Comparison of ENCODE assay signal across 27 cellular contexts in genomic region chr9:110284211-110284849, GRCh38. TPM values are rescaled to one million over a fixed set of nuclear protein-coding genes. Genes with fewer than 3 reads are reported as not detected.
DNase-seq lines count a peak whose midpoint lies in the region; ATAC-seq and TF ChIP-seq lines count a peak whose summit lies in the region.
"Had no signal": no experiment of that assay in that cellular context is flagged by ENCODE, and none has a peak within 500 bp of the region (broad histone marks: within the 10 kb centered on the region; RNA-seq: fewer than 3 reads in every experiment).

No MANE protein-coding gene starts in this region.

- ATAC-seq in GM18867 (IDR thresholded peaks at IDR 0.05; ENCODE audit: unreplicated experiment) (peak; percentile 54), foreskin keratinocyte (peak; percentile 60), HG03025 (IDR thresholded peaks at IDR 0.05; ENCODE audit: low FRiP score, unreplicated experiment) (no peak)
- ATAC-seq: activated T-cell treated with anti-CD3 and anti-CD28 coated beads, Interleukin-2, amount 50 U/mL, for 72 hours; Right ventricle myocardium inferior had no signal

- H3K9me2 ChIP-seq in PC-9 (ENCODE audit: insufficient read depth), result no peaks in the 10 kb centered on the region

- CTCF ChIA-PET in PC-9 (lab: Charles Lee), result no interaction called here

- no peak for TF ChIP-seq CTCF in PC-9 (conservative IDR thresholded peaks at IDR 0.05)
- TF ChIP-seq CTCF in foreskin keratinocyte (conservative IDR thresholded peaks at IDR 0.05), result no peak

- H3K27me3 ChIP-seq in PC-9 (ENCODE audit: insufficient read depth, low read depth) (no peaks in the 10 kb centered on the region), foreskin keratinocyte (no peaks in the 10 kb centered on the region)
- H3K27me3 ChIP-seq: neutrophil had no signal

- peak overlapping the region; percentile 35 for H3K4me2 ChIP-seq in PC-9

- H4K20me1 ChIP-seq in PC-9 (ENCODE audit: insufficient read depth), result no peaks in the 10 kb centered on the region

- no peaks in the 10 kb centered on the region for H3K9me3 ChIP-seq in PC-9 (ENCODE audit: insufficient read depth, low read depth)
- H3K9me3 ChIP-seq: HAP-1, left ventricle myocardium inferior, neutrophil had no signal

- H3K4me3 ChIP-seq in PC-9 (no peak overlapping the region), skin epidermis (no peak overlapping the region)
- H3K4me3 ChIP-seq: HAP-1, left ventricle myocardium inferior had no signal

- H3K4me1 ChIP-seq in PC-9 (replicated peaks; ENCODE audit: insufficient read depth) (peaks cover 51% of the 10 kb centered on the region), foreskin keratinocyte (peaks cover 18% of the 10 kb centered on the region)
- H3K4me1 ChIP-seq: HAP-1, left ventricle myocardium inferior had no signal

- intact Hi-C loops in PC-9 (cut with micrococcal nuclease; ENCODE audit: unreplicated experiment), result no loop called here

- no TSS peak for BruUV-seq in PC-9 (replicated peaks; lab: Mats Ljungman, UMichigan)

- H3K27ac ChIP-seq in PC-9, result peak overlapping the region; percentile 33
- H3K27ac ChIP-seq in foreskin keratinocyte, result peak overlapping the region; percentile 43
- H3K27ac ChIP-seq in skin epidermis, result peak overlapping the region in 14 of 21 experiments; percentile 2 to 81 (median 36)
- H3K27ac ChIP-seq: C4-2B, HL-60, left ventricle myocardium inferior, neutrophil had no signal

- no peaks in the 10 kb centered on the region for H3K79me2 ChIP-seq in PC-9 (ENCODE audit: low read depth)

- peaks cover 17% of the 10 kb centered on the region for H3F3A ChIP-seq in PC-9 (ENCODE audit: insufficient read depth, low read depth)

- POLR2A ChIA-PET in PC-9 (lab: Charles Lee; ENCODE audit: unreplicated experiment), result no interaction called here

- H3K36me3 ChIP-seq in PC-9 (ENCODE audit: low read depth), result no peaks in the 10 kb centered on the region
- H3K36me3 ChIP-seq: HAP-1, left ventricle myocardium inferior, neutrophil had no signal

- H2AFZ ChIP-seq in PC-9, result 0 out of 2 replicates have a peak overlapping the region, but pooled peaks have one; percentile 50

- DNase-seq in PC-9 (no peak), foreskin keratinocyte (no peak), CD1c-positive myeloid dendritic cell (ENCODE audit: extremely low spot score) (no peak), medulla oblongata (ENCODE audit: extremely low spot score) (no peak), D341Med (ENCODE audit: low spot score) (no peak)
- DNase-seq: activated CD4-positive, alpha-beta T cell treated with anti-CD3 and anti-CD28 coated beads for 1 hour; activated naive CD4-positive, alpha-beta T cell treated with anti-CD3 and anti-CD28 coated beads, Interleukin-2, amount 10 ng/mL, durations not matched to agents 7 days and 5 days; activated T-cell treated with anti-CD3 and anti-CD28 coated beads, Interleukin-2, amount 50 U/mL, for 72 hours; anterior cingulate cortex; GF-D8; left ventricle myocardium inferior; NCI-H526; substantia nigra; SW 1271 had no signal

RNA-seq across cellular contexts. Expression of gene TXN, which starts 28.0 kb away (rescaled TPM):
- 1,110 and 1,260 TPM in 2 replicates for total RNA-seq in PC-9 (2021)
- total RNA-seq in foreskin keratinocyte, result 448 and 462 TPM in 2 replicates
- 704 and 712 TPM in 2 replicates for polyA plus RNA-seq in foreskin keratinocyte

RNA-seq across cellular contexts. Expression of gene TXNDC8, which starts 53.3 kb away (rescaled TPM):
- total RNA-seq in PC-9 (2021), result not detected in 2 replicates
- total RNA-seq in foreskin keratinocyte, result not detected in 2 replicates
- not detected in 2 replicates for polyA plus RNA-seq in foreskin keratinocyte
- total RNA-seq: activated CD8-positive, alpha-beta memory T cell treated with anti-CD3 and anti-CD28 coated beads for 36 hours; activated T-cell treated with anti-CD3 and anti-CD28 coated beads, Interleukin-2, amount 50 U/mL, for 72 hours; left ventricle myocardium inferior; M059J; mucosa of gallbladder; Right ventricle myocardium inferior had no signal
- polyA plus RNA-seq: AG04450, IgD-negative memory B cell had no signal
